30 cellular contexts compared by ENCODE assay signal in the genomic region with DNA sequence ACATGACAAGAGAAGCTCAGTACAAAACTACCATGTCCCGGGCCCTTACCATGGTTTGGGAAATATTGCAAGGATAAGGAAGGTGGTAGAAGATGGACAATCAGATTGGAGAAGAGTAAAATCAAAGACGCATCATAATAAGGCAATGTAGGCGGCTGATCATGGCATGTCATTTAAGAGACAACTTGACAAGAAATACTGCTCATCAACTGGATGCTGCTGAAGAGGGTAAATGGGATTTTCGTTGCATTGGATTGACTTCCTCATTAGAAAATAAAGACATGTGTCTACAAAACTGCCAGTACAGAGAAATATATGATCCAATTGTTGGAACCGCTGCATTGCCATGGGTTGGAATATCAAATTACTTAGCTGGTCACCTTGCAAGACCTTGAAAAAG.
"Had no signal": no experiment of that assay in that cellular context is flagged by ENCODE, and none has a peak within 500 bp of the region (broad histone marks: within the 10 kb centered on the region; RNA-seq: fewer than 3 reads in every experiment).

No MANE protein-coding gene starts in this region.

- H3K27ac Mint-ChIP-seq: naive thymus-derived CD4-positive, alpha-beta T cell; natural killer cell; nephron; neural progenitor cell; progenitor cell of endocrine pancreas; stimulated activated effector memory CD8-positive, alpha-beta T cell treated with anti-CD3 and anti-CD28 coated beads, Interleukin-12 subunit alpha, Interleukin-12 subunit beta, amount 100 ng/mL, for 72 hours; stimulated activated naive CD8-positive, alpha-beta T cell treated with anti-CD3 and anti-CD28 coated beads, Interleukin-15, amount 100 ng/mL, for 72 hours; type B pancreatic cell had no signal

- H3K79me2 ChIP-seq: parathyroid adenoma had no signal

- ATAC-seq: naive thymus-derived CD4-positive, alpha-beta T cell; natural killer cell; psoas muscle; right cardiac atrium; right lobe of liver; stimulated activated effector memory CD8-positive, alpha-beta T cell treated with anti-CD3 and anti-CD28 coated beads, Interleukin-12 subunit alpha, Interleukin-12 subunit beta, amount 100 ng/mL, for 72 hours; stimulated activated naive CD8-positive, alpha-beta T cell treated with anti-CD3 and anti-CD28 coated beads, Interleukin-15, amount 100 ng/mL, for 72 hours; stimulated activated naive CD8-positive, alpha-beta T cell treated with anti-CD3 and anti-CD28 coated beads, Interleukin-15, Interleukin-2, amounts not matched to agents 100 U/mL and 50 U/mL, for 24 hours; upper lobe of right lung had no signal

- DNase-seq: naive thymus-derived CD4-positive, alpha-beta T cell; natural killer cell; occipital lobe; ovary; posterior cingulate gyrus; psoas muscle; right cardiac atrium; right lobe of liver; sigmoid colon; small intestine; stimulated activated CD4-positive, alpha-beta T cell treated with anti-CD3 and anti-CD28 coated beads, Interleukin-15, amount 100 ng/mL, for 24 hours; stimulated activated CD4-positive, alpha-beta T cell treated with anti-CD3 and anti-CD28 coated beads, Interleukin-2, amount 100 ng/mL, for 24 hours; stimulated activated CD4-positive, alpha-beta T cell treated with anti-CD3 and anti-CD28 coated beads, Interleukin-2, amount 100 ng/mL, for 48 hours; stimulated activated CD4-positive, alpha-beta T cell treated with anti-CD3 and anti-CD28 coated beads, Interleukin-4, amount 100 ng/mL, for 24 hours; stimulated activated naive CD4-positive, alpha-beta T cell; stimulated activated naive CD8-positive, alpha-beta T cell treated with anti-CD3 and anti-CD28 coated beads, Interleukin-15, amount 100 ng/mL, for 72 hours; stimulated activated naive CD8-positive, alpha-beta T cell treated with anti-CD3 and anti-CD28 coated beads, Interleukin-15, Interleukin-2, amounts not matched to agents 100 U/mL and 50 U/mL, for 24 hours; substantia nigra; testis; tibial artery; transverse colon; upper lobe of right lung had no signal

- H3K9ac ChIP-seq: neural progenitor cell, parathyroid adenoma had no signal

- H3K27me3 ChIP-seq: neural progenitor cell, ovary, right lobe of liver, sigmoid colon, suprapubic skin, testis, tibial artery, transverse colon, upper lobe of right lung, vagina had no signal

- H3K4me3 ChIP-seq: neural progenitor cell, ovary, psoas muscle, right lobe of liver, sigmoid colon, suprapubic skin, testis, tibial artery, transverse colon, upper lobe of right lung, vagina had no signal

- H3K27ac ChIP-seq: neural progenitor cell, ovary, parathyroid adenoma, psoas muscle, right lobe of liver, sigmoid colon, suprapubic skin, testis, tibial artery, transverse colon, upper lobe of right lung, vagina had no signal

- H3K36me3 ChIP-seq: neural progenitor cell, ovary, right lobe of liver, sigmoid colon, suprapubic skin, tibial artery, transverse colon, upper lobe of right lung, vagina had no signal

- H3K4me2 ChIP-seq: neural progenitor cell had no signal

- H3K4me1 ChIP-seq: neural progenitor cell, parathyroid adenoma, psoas muscle, right lobe of liver, sigmoid colon, suprapubic skin, testis, tibial artery, transverse colon, upper lobe of right lung, vagina had no signal

- H3K36me3 Mint-ChIP-seq: natural killer cell; neural progenitor cell; stimulated activated effector memory CD8-positive, alpha-beta T cell treated with anti-CD3 and anti-CD28 coated beads, Interleukin-12 subunit alpha, Interleukin-12 subunit beta, amount 100 ng/mL, for 72 hours; type B pancreatic cell had no signal

- H3K9me3 ChIP-seq: ovary, psoas muscle, right lobe of liver, sigmoid colon, suprapubic skin, testis, tibial artery, transverse colon, upper lobe of right lung, vagina had no signal

- H3K9me3 Mint-ChIP-seq: neural progenitor cell, type B pancreatic cell had no signal

- H3K4me3 Mint-ChIP-seq: naive thymus-derived CD4-positive, alpha-beta T cell; natural killer cell; nephron; neural progenitor cell; stimulated activated effector memory CD8-positive, alpha-beta T cell treated with anti-CD3 and anti-CD28 coated beads, Interleukin-12 subunit alpha, Interleukin-12 subunit beta, amount 100 ng/mL, for 72 hours; stimulated activated naive CD8-positive, alpha-beta T cell treated with anti-CD3 and anti-CD28 coated beads, Interleukin-15, amount 100 ng/mL, for 72 hours; type B pancreatic cell had no signal

- H2AFZ ChIP-seq: neural progenitor cell, parathyroid adenoma had no signal

- H3K4me1 Mint-ChIP-seq: natural killer cell; nephron; stimulated activated effector memory CD8-positive, alpha-beta T cell treated with anti-CD3 and anti-CD28 coated beads, Interleukin-12 subunit alpha, Interleukin-12 subunit beta, amount 100 ng/mL, for 72 hours; stimulated activated naive CD8-positive, alpha-beta T cell treated with anti-CD3 and anti-CD28 coated beads, Interleukin-15, amount 100 ng/mL, for 72 hours had no signal
